Comparison of ENCODE assay signal across 8 cellular contexts in the genomic region with DNA sequence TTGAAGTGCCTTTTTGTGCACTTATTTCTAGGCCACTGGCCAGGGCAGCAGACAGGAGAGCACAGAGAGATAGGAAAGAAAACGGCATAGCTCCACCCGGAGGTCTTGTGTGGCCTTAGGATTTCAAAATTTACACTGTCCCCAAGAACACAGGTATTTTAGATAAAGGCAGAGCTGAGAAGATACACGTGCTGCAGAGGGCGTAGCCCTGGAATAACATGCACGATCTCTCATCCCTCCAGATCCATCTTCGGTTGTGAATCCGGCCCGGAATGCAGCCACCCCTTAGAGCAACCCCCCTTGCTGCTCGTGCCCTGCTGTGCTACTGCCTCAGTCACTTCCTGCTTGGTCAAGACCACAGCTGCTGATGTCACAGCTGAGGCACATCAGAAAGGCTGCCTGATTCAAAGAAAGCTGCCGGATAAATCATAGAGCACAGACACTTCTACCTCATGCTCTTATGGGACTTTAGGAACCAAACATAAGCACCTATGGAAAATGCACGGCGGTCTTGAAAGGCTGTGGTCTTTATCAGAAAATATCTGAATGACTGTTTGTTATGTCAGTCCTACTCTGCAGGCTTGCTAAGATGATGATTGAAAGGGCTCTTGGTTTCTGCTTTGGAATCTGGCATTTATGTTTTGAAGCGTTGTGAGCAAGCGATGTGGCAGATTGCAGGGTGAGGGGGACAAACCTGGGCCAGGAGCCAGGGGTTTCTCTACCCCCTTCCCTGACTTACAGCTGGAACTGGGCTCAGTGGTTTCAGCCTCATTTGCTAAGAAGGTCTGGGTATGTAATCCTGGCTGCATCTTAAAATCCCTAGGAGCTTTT.
DNase-seq lines count a peak whose midpoint lies in the region; ATAC-seq and TF ChIP-seq lines count a peak whose summit lies in the region.

No MANE protein-coding gene starts in this region.

- dilution Hi-C loops in mammary epithelial cell (cut with HindIII; ENCODE audit: low sequenced_read_pairs), result no loop called here

- TF ChIP-seq CTCF in retinal pigment epithelial cell (conservative IDR thresholded peaks at IDR 0.05; ENCODE audit: low read depth, low read length) (peak; percentile 5), mammary epithelial cell (conservative IDR thresholded peaks at IDR 0.05 in 1 of 2, IDR thresholded peaks at IDR 0.05 in 1 of 2; ENCODE audit: extremely low read depth in 1 of 2, insufficient read depth in 1 of 2, low read depth in 1 of 2, low read length in 2 of 2) (no peak)

- no peaks in the 10 kb centered on the region for H3K27me3 ChIP-seq in mammary epithelial cell (ENCODE audit: insufficient read depth, low read length)

- no peaks in the 10 kb centered on the region for H3K36me3 ChIP-seq in SK-N-MC (ENCODE audit: insufficient read depth, low read length)
- H3K36me3 ChIP-seq in mammary epithelial cell (ENCODE audit: insufficient read depth, low read length), result peaks cover 24% of the 10 kb centered on the region

- BruUV-seq in mammary epithelial cell (replicated peaks; lab: Mats Ljungman, UMichigan), result no TSS peak

- DNase-seq in ACHN, result peak; percentile 20
- DNase-seq in SK-N-MC (ENCODE audit: low read depth, low spot score), result no peak
- peak; percentile 55 for DNase-seq in fibroblast of peridontal ligament (ENCODE audit: extremely low read depth)
- DNase-seq in retinal pigment epithelial cell (ENCODE audit: low read depth), result no peak
- no peak for DNase-seq in mammary epithelial cell
- DNase-seq in stimulated activated CD4-positive, alpha-beta T cell treated with anti-CD3 and anti-CD28 coated beads, Interleukin-2, amount 100 ng/mL, for 48 hours, result no peak
- no peak for DNase-seq in ecto neural progenitor cell (ENCODE audit: low spot score)

- ATAC-seq in GM19452 (IDR thresholded peaks at IDR 0.05; ENCODE audit: unreplicated experiment), result peak; percentile 56

- no peak overlapping the region for H3K4me2 ChIP-seq in mammary epithelial cell (ENCODE audit: insufficient read depth, low read depth, low read length)

- no peak overlapping the region for H2AFZ ChIP-seq in mammary epithelial cell (ENCODE audit: low read depth, low read length)

- peaks cover 24% of the 10 kb centered on the region for H3K4me1 ChIP-seq in mammary epithelial cell (ENCODE audit: insufficient read depth, low read length)

- H3K27ac ChIP-seq in SK-N-MC (peak overlapping the region; percentile 91), mammary epithelial cell (ENCODE audit: insufficient read depth, low read depth, low read length) (no peak overlapping the region)

- H3K9ac ChIP-seq in SK-N-MC (ENCODE audit: insufficient read length) (no peak overlapping the region), mammary epithelial cell (ENCODE audit: insufficient read depth, low read length) (no peak overlapping the region)

- CTCF ChIA-PET in mammary epithelial cell (lab: Charles Lee; ENCODE audit: low non-redundant PET), result no interaction called here

- 70% methylated on average over 13 of the region's 14 CpGs for WGBS in mammary epithelial cell (ENCODE audit: low coverage, missing lambda C conversion rate)

- H3K9me3 ChIP-seq in SK-N-MC (ENCODE audit: low read depth, low read length) (no peaks in the 10 kb centered on the region), mammary epithelial cell (replicated peaks; ENCODE audit: insufficient read depth, low read length) (no peaks in the 10 kb centered on the region)

- no peaks in the 10 kb centered on the region for H3K79me2 ChIP-seq in mammary epithelial cell (ENCODE audit: insufficient read depth, low read length)

- in situ Hi-C loops in ACHN (cut with HindIII; ENCODE audit: low pct_ligation_motif_present, low pct_unique_long_range_greater_than_20kb, low sequenced_read_pairs), result no loop called here
- in situ Hi-C loops in mammary epithelial cell (cut with MboI; ENCODE audit: low sequenced_read_pairs in 2 of 2), result no loop called here

- intact Hi-C loops in mammary epithelial cell (cut with micrococcal nuclease), result no loop called here

- H4K20me1 ChIP-seq in mammary epithelial cell (ENCODE audit: insufficient read depth, low read length), result no peaks in the 10 kb centered on the region

- H3K4me3 ChIP-seq in SK-N-MC, result peak overlapping the region; percentile 64
- no peak overlapping the region for H3K4me3 ChIP-seq in retinal pigment epithelial cell (ENCODE audit: low read length)
- H3K4me3 ChIP-seq in mammary epithelial cell (replicated peaks in 1 of 3; ENCODE audit: insufficient read depth in 1 of 3, low read depth in 2 of 3, low read length in 3 of 3), result no peak overlapping the region

Comparison
In these comparisons a context has a peak if more than half of its experiments do, and no peak if none do; other contexts are left out.
1. DNase-seq: peak in ACHN (single experiment) and fibroblast of peridontal ligament (single experiment); none in SK-N-MC (single experiment), retinal pigment epithelial cell (single experiment), mammary epithelial cell (single experiment), stimulated activated CD4-positive, alpha-beta T cell treated with anti-CD3 and anti-CD28 coated beads, Interleukin-2, amount 100 ng/mL, for 48 hours (0 of 2) and ecto neural progenitor cell (single experiment).